Comparison of ENCODE assay signal across 10 cellular contexts in the genomic region with DNA sequence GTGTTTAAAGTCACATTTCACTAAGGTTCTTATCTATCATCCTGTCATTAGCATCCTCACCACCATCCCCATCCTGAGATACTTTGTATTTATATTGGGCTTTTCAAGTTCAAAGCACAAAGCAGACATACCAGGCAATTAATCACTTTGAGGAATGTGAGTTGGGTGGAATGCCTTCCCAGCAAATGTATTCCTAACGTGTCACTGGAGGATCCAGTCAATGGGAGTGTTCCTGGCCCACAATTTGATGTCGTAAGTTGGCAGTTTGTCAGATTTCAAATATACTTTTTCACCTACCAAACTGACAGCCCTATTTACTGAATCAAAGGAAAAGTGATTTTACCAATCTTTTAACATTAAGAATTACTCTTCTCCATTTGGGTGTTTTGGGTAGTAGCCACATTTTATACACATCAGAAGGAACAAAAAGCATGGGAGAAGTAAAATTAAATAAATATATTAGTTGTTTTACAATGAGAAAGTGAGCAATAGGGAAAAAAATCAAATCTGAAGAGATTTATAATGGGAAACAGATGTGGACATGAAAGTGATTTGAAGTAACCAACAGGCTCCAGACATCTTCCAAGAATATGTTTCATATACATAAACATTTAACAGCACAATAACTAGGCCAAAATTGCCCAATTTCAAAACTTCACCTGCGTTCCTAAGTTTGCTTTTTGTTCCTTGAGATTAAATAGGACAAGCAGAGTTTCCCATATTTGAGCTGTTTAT.
DNase-seq lines count a peak whose midpoint lies in the region; ATAC-seq and TF ChIP-seq lines count a peak whose summit lies in the region.
"Had no signal": no experiment of that assay in that cellular context is flagged by ENCODE, and none has a peak within 500 bp of the region (broad histone marks: within the 10 kb centered on the region; RNA-seq: fewer than 3 reads in every experiment).

No MANE protein-coding gene starts in this region.

- POLR2A ChIA-PET in PC-3 (lab: Charles Lee; ENCODE audit: unreplicated experiment): no interaction called here

- no peak overlapping the region for H3K4me2 ChIP-seq in PC-3 (ENCODE audit: low read length)

- no peaks in the 10 kb centered on the region for H3K36me3 ChIP-seq in PC-3 (ENCODE audit: low read depth, low read length)

- CTCF ChIA-PET in PC-3 (lab: Charles Lee): no interaction called here

- H3K79me2 ChIP-seq in PC-3 (ENCODE audit: low read length): no peaks in the 10 kb centered on the region

- 0 out of 2 replicates have a peak, but pooled peaks cover 4% of the 10 kb centered on the region for H3K27me3 ChIP-seq in PC-3 (ENCODE audit: low read length)

- no peaks in the 10 kb centered on the region for H3K9me2 ChIP-seq in PC-3 (replicated peaks; ENCODE audit: low read length)

- no TSS peak for BruUV-seq in PC-3 (replicated peaks; lab: Mats Ljungman, UMichigan)

- H2AFZ ChIP-seq in PC-3 (ENCODE audit: low read length): no peak overlapping the region

- intact Hi-C loops in PC-3 (cut with micrococcal nuclease): no loop called here

- H4K20me1 ChIP-seq in PC-3 (ENCODE audit: low read length): no peaks in the 10 kb centered on the region

- H3K27ac ChIP-seq in PC-3 (ENCODE audit: low read length): no peak overlapping the region

- TF ChIP-seq CTCF in PC-3 (conservative IDR thresholded peaks at IDR 0.05; ENCODE audit: low read depth, low read length): no peak
- TF ChIP-seq CTCF in omental fat pad (IDR thresholded peaks at IDR 0.05): no peak

- H3K9ac ChIP-seq in PC-3 (ENCODE audit: low read length): no peak overlapping the region

- H3K9me3 ChIP-seq in PC-3 (ENCODE audit: low read length): no peaks in the 10 kb centered on the region

- H3K4me3 ChIP-seq in PC-3 (ENCODE audit: low read length): no peak overlapping the region

- DNase-seq in EH (ENCODE audit: low read depth) (peak; percentile 59), PC-3 (peak; percentile 40), fibroblast of gingiva (ENCODE audit: low read depth) (peak; percentile 80), omental fat pad (ENCODE audit: low spot score) (no peak), dermis blood vessel endothelial cell (no peak)
- DNase-seq in stimulated activated CD4-positive, alpha-beta T cell treated with anti-CD3 and anti-CD28 coated beads, Interleukin-2, amount 100 ng/mL, for 48 hours: no peak
- DNase-seq in stimulated activated CD4-positive, alpha-beta T cell treated with anti-CD3 and anti-CD28 coated beads, Interleukin-4, amount 100 ng/mL, for 24 hours: no peak
- DNase-seq: effector CD8-positive, alpha-beta T cell had no signal

- H3F3A ChIP-seq in PC-3 (ENCODE audit: low read length, unreplicated experiment): no peaks in the 10 kb centered on the region

- no peaks in the 10 kb centered on the region for H3K4me1 ChIP-seq in PC-3 (ENCODE audit: insufficient read depth, low read length)

- ATAC-seq in PC-3 (no peak), omental fat pad (ENCODE audit: low FRiP score) (peak; percentile 38), GM19467 (IDR thresholded peaks at IDR 0.05; ENCODE audit: unreplicated experiment) (no peak)
- ATAC-seq: Right ventricle myocardium inferior had no signal

Comparison
In these comparisons a context has a peak if more than half of its experiments do, and no peak if none do; other contexts are left out.
1. DNase-seq: peak in EH (single experiment), PC-3 (single experiment) and fibroblast of gingiva (single experiment); none in omental fat pad (single experiment), stimulated activated CD4-positive, alpha-beta T cell treated with anti-CD3 and anti-CD28 coated beads, Interleukin-2, amount 100 ng/mL, for 48 hours (0 of 2), dermis blood vessel endothelial cell (single experiment) and stimulated activated CD4-positive, alpha-beta T cell treated with anti-CD3 and anti-CD28 coated beads, Interleukin-4, amount 100 ng/mL, for 24 hours (single experiment).